ENCODE assay signal across 21 cellular contexts in the genomic region with DNA sequence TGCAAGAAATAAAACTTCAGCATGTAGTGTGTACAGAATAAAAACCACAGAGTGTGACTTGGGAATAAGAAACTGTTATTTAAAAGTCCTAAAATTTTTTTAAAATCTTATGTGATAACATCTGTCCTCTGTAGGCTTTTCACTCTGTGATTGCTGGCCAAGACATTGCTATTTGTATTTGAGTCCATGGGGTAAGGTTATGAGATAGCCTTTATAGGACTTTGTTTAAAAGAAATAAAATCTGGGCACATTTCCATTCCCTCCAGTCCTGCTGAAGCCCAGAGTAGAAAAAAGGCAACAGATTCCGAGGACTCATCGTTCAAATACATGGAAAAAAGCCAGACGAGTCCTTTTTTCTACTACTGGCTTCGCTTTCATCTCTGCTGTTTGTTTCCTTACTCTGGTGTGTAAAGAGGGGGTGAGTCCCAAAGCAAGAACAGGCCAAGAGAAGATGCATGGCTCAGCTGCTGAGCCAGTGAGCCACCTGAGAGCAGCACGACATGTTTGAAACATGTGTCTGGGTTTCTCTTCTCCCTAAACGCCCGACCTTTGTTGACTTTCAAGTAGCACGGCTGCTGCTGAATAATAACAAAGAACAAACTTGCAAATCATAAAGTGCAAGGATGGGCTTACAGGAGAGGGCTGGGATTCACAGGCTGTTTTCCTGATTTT.
DNase-seq lines count a peak whose midpoint lies in the region; ATAC-seq and TF ChIP-seq lines count a peak whose summit lies in the region.
"Had no signal": no experiment of that assay in that cellular context is flagged by ENCODE, and none has a peak within 500 bp of the region (broad histone marks: within the 10 kb centered on the region; RNA-seq: fewer than 3 reads in every experiment).

No MANE protein-coding gene starts in this region.

- H3K4me2 ChIP-seq in mammary epithelial cell (ENCODE audit: insufficient read depth, low read depth, low read length): peak overlapping the region; percentile 5

- no peak overlapping the region for H3K27ac Mint-ChIP-seq in MCF 10A (ENCODE audit: low read depth, unreplicated experiment)
- H3K27ac Mint-ChIP-seq in mesothelial cell of epicardium: peak overlapping the region; percentile 74
- no peak overlapping the region for H3K27ac Mint-ChIP-seq in HFFc6
- H3K27ac Mint-ChIP-seq: activated naive CD4-positive, alpha-beta T cell treated with anti-CD3 and anti-CD28 coated beads, Interleukin-2, amount 50 U/mL, for 24 hours; B cell had no signal

- H3K4me1 ChIP-seq in mammary epithelial cell (ENCODE audit: insufficient read depth, low read length) (no peaks in the 10 kb centered on the region), esophagus muscularis mucosa (peaks cover 0 to 20% (median 11%) of the 10 kb centered on the region in 4 donors), stomach smooth muscle (ENCODE audit: control insufficient read depth, insufficient read depth, low read length) (peaks cover 5% of the 10 kb centered on the region)
- H3K4me1 ChIP-seq: left lung had no signal

- intact Hi-C loops in mammary epithelial cell (cut with micrococcal nuclease): loop anchor here (10.0 kb wide), 1 partner anchor 88 kb away; no protein-coding TSS in a partner anchor
- intact Hi-C loops in MCF 10A (cut with micrococcal nuclease): no loop called here
- intact Hi-C loops in esophagus muscularis mucosa (cut with DNase I): no loop called here

- H3K4me1 Mint-ChIP-seq in MCF 10A (ENCODE audit: insufficient read depth, unreplicated experiment) (no peaks in the 10 kb centered on the region), mesothelial cell of epicardium (peaks cover 26% of the 10 kb centered on the region), HFFc6 (ENCODE audit: low read depth) (no peaks in the 10 kb centered on the region)
- H3K4me1 Mint-ChIP-seq: activated naive CD4-positive, alpha-beta T cell treated with anti-CD3 and anti-CD28 coated beads, Interleukin-2, amount 50 U/mL, for 24 hours; B cell had no signal

- H3K27me3 ChIP-seq in mammary epithelial cell (ENCODE audit: insufficient read depth, low read length): no peaks in the 10 kb centered on the region
- no peaks in the 10 kb centered on the region for H3K27me3 ChIP-seq in esophagus muscularis mucosa
- H3K27me3 ChIP-seq in stomach smooth muscle (ENCODE audit: control insufficient read depth in 1 of 2, insufficient read depth in 2 of 2, low read length in 2 of 2): no peaks in the 10 kb centered on the region
- H3K27me3 ChIP-seq: left lung, thyroid gland had no signal

- CTCF ChIA-PET in mammary epithelial cell (lab: Charles Lee; ENCODE audit: low non-redundant PET) (no interaction called here), MCF 10A (lab: Yijun Ruan, JAX) (interaction anchor here (1.0 kb wide), 1 partner anchor 15 kb away, joined by 3 read pairs; no protein-coding TSS in a partner anchor)

- TF ChIP-seq POLR2A in esophagus muscularis mucosa (IDR thresholded peaks at IDR 0.05; ENCODE audit: low read depth): no peak

- TF ChIP-seq EP300 in esophagus muscularis mucosa (IDR thresholded peaks at IDR 0.05): no peak

- no peaks in the 10 kb centered on the region for H4K20me1 ChIP-seq in mammary epithelial cell (ENCODE audit: insufficient read depth, low read length)

- in situ Hi-C loops in mammary epithelial cell (cut with MboI; ENCODE audit: low sequenced_read_pairs in 2 of 2): no loop called here

- H3K27ac ChIP-seq in mammary epithelial cell (ENCODE audit: insufficient read depth, low read depth, low read length) (no peak overlapping the region), esophagus muscularis mucosa (replicated peaks in 1 of 4) (peak overlapping the region in 1 of 4 donors; percentile 13), stomach smooth muscle (ENCODE audit: low read length) (peak overlapping the region; percentile 13)
- H3K27ac ChIP-seq: 22Rv1, left lung, thyroid gland had no signal

- no peak overlapping the region for H3K4me3 Mint-ChIP-seq in MCF 10A (ENCODE audit: unreplicated experiment)
- no peak overlapping the region for H3K4me3 Mint-ChIP-seq in mesothelial cell of epicardium
- no peak overlapping the region for H3K4me3 Mint-ChIP-seq in HFFc6
- H3K4me3 Mint-ChIP-seq: activated naive CD4-positive, alpha-beta T cell treated with anti-CD3 and anti-CD28 coated beads, Interleukin-2, amount 50 U/mL, for 24 hours; B cell had no signal

- H2AFZ ChIP-seq in mammary epithelial cell (ENCODE audit: low read depth, low read length): peak overlapping the region; percentile 73

- H3K4me3 ChIP-seq in mammary epithelial cell (replicated peaks in 1 of 3; ENCODE audit: insufficient read depth in 1 of 3, low read depth in 2 of 3, low read length in 3 of 3): peak overlapping the region in 1 of 3 experiments; percentile 7
- peak overlapping the region; percentile 10 to 16 (median 14) for H3K4me3 ChIP-seq in esophagus muscularis mucosa
- H3K4me3 ChIP-seq in stomach smooth muscle (ENCODE audit: low read length in 2 of 2): peak overlapping the region; percentile 13 to 56
- H3K4me3 ChIP-seq: left lung, thyroid gland had no signal

- POLR2A ChIA-PET in MCF 10A (lab: Yijun Ruan, JAX): no interaction called here

- ATAC-seq in GM21447 (IDR thresholded peaks at IDR 0.05; ENCODE audit: unreplicated experiment): no peak
- ATAC-seq: left lung had no signal

- no peaks in the 10 kb centered on the region for H3K36me3 ChIP-seq in mammary epithelial cell (ENCODE audit: insufficient read depth, low read length)
- no peaks in the 10 kb centered on the region for H3K36me3 ChIP-seq in esophagus muscularis mucosa
- no peaks in the 10 kb centered on the region for H3K36me3 ChIP-seq in stomach smooth muscle (ENCODE audit: control insufficient read depth in 2 of 2, insufficient read depth in 2 of 2, low read length in 2 of 2)
- H3K36me3 ChIP-seq: left lung, thyroid gland had no signal

- 5% methylated on average over 8 of the region's 8 CpGs for WGBS in mammary epithelial cell (ENCODE audit: low coverage, missing lambda C conversion rate)
- WGBS in esophagus muscularis mucosa: 30% methylated on average over 8 of the region's 8 CpGs

- no peaks in the 10 kb centered on the region for H3K27me3 Mint-ChIP-seq in MCF 10A (ENCODE audit: insufficient read depth, unreplicated experiment)
- peaks cover 18% of the 10 kb centered on the region for H3K27me3 Mint-ChIP-seq in mesothelial cell of epicardium (ENCODE audit: low read depth)
- no peaks in the 10 kb centered on the region; the same call in 1 of the 2 replicates for H3K27me3 Mint-ChIP-seq in HFFc6 (ENCODE audit: insufficient read depth)

- TF ChIP-seq CTCF in mammary epithelial cell (conservative IDR thresholded peaks at IDR 0.05 in 1 of 2, IDR thresholded peaks at IDR 0.05 in 1 of 2; ENCODE audit: extremely low read depth in 1 of 2, insufficient read depth in 1 of 2, low read depth in 1 of 2, low read length in 2 of 2) (no peak), MCF 10A (IDR thresholded peaks at IDR 0.05; ENCODE audit: unreplicated experiment) (no peak), esophagus muscularis mucosa (IDR thresholded peaks at IDR 0.05) (no peak), mesothelial cell of epicardium (IDR thresholded peaks at IDR 0.05; ENCODE audit: unreplicated experiment) (no peak), HFFc6 (IDR thresholded peaks at IDR 0.05) (no peak)

- DNase-seq in mammary epithelial cell (no peak), MCF 10A (ENCODE audit: unreplicated experiment) (no peak), esophagus muscularis mucosa (ENCODE audit: extremely low spot score) (no peak), mesothelial cell of epicardium (ENCODE audit: low spot score in 2 of 2, unreplicated experiment in 2 of 2) (no peak), HFFc6 (no peak)
- DNase-seq in activated CD4-positive, CD25-positive, alpha-beta regulatory T cell treated with anti-CD3 and anti-CD28 coated beads, Interleukin-2, amount 50 U/mL, for 72 hours: no peak
- DNase-seq: activated CD4-positive, alpha-beta T cell treated with anti-CD3 and anti-CD28 coated beads for 4 hours; cerebellar nuclear complex; DMS79; erythroblast; left lung; NCI-H1092 treated with DMSO at 0.1 percent for 48 hours; NCI-H524; stimulated activated CD4-positive, alpha-beta T cell treated with anti-CD3 and anti-CD28 coated beads, Interleukin-1b, Interleukin-23, amount 100 ng/mL, for 48 hours; stimulated activated naive CD4-positive, alpha-beta T cell; thyroid gland had no signal

- H3K9me3 Mint-ChIP-seq in MCF 10A (ENCODE audit: unreplicated experiment) (no peaks in the 10 kb centered on the region), mesothelial cell of epicardium (no peaks in the 10 kb centered on the region), HFFc6 (no peaks in the 10 kb centered on the region)
- H3K9me3 Mint-ChIP-seq: activated naive CD4-positive, alpha-beta T cell treated with anti-CD3 and anti-CD28 coated beads, Interleukin-2, amount 50 U/mL, for 24 hours had no signal

- no peak overlapping the region for H3K9ac ChIP-seq in mammary epithelial cell (ENCODE audit: insufficient read depth, low read length)
- no peak overlapping the region for H3K9ac ChIP-seq in stomach smooth muscle (ENCODE audit: low read length in 2 of 2)

- no TSS peak for BruUV-seq in mammary epithelial cell (replicated peaks; lab: Mats Ljungman, UMichigan)
- no TSS peak for BruUV-seq in MCF 10A (replicated peaks; lab: Mats Ljungman, UMichigan)

- H3K36me3 Mint-ChIP-seq in MCF 10A (ENCODE audit: insufficient read depth, unreplicated experiment): no peaks in the 10 kb centered on the region
- H3K36me3 Mint-ChIP-seq in mesothelial cell of epicardium: no peaks in the 10 kb centered on the region
- H3K36me3 Mint-ChIP-seq in HFFc6 (ENCODE audit: low read depth): no peaks in the 10 kb centered on the region
- H3K36me3 Mint-ChIP-seq: activated naive CD4-positive, alpha-beta T cell treated with anti-CD3 and anti-CD28 coated beads, Interleukin-2, amount 50 U/mL, for 24 hours had no signal

- H3K79me2 ChIP-seq in mammary epithelial cell (ENCODE audit: insufficient read depth, low read length): no peaks in the 10 kb centered on the region

- H3K9me3 ChIP-seq in mammary epithelial cell (replicated peaks; ENCODE audit: insufficient read depth, low read length) (no peaks in the 10 kb centered on the region), esophagus muscularis mucosa (no peaks in the 10 kb centered on the region), stomach smooth muscle (ENCODE audit: control insufficient read depth in 2 of 2, low read length in 2 of 2) (no peaks in the 10 kb centered on the region)
- H3K9me3 ChIP-seq: left lung, thyroid gland had no signal

- dilution Hi-C loops in mammary epithelial cell (cut with HindIII; ENCODE audit: low sequenced_read_pairs): no loop called here
